In the genomic region with DNA sequence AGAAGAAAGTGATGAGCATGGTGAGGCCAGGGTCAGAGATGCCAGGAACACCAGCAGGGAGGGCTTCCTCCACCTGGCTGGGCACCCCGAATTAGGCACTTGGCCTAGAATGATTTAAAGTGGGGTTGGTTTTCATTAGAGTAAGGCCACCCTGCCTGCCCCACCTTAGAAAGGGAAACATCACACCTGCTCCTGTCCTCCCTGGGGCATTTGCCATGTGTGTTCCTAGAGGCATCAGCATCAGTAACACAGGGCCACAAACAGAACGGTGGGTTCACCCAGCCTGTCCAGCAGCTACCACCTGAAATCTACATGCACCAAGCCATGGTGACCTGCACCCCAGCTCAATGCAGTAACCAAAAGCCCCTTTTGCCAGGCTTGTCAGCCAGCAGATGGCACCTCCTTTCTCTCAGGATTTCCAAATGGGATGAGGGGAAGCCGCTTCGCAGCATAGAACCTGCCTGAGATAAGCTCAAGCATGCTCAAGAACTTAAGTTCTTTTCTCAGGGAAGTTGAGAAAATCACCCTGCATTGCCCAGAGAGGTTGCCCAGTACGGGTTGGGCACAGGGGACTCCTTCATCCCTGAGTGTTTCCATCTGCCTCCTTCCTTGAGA, we compare ENCODE assay signal across 23 cellular contexts.
A peak's percentile ranks its signal among the peaks of the same experiment; 100 is the strongest.
DNase-seq lines count a peak whose midpoint lies in the region; ATAC-seq and TF ChIP-seq lines count a peak whose summit lies in the region.
"Had no signal": no experiment of that assay in that cellular context is flagged by ENCODE, and none has a peak within 500 bp of the region (broad histone marks: within the 10 kb centered on the region; RNA-seq: fewer than 3 reads in every experiment).

No MANE protein-coding gene starts in this region.

- H2BK120ac ChIP-seq in neuronal stem cell (ENCODE audit: low read depth, low read length) = no peak overlapping the region

- intact Hi-C loops in OCI-LY7 (cut with micrococcal nuclease; ENCODE audit: unreplicated experiment) = no loop called here

- H3K14ac ChIP-seq in neuronal stem cell (ENCODE audit: low read length) = no peak overlapping the region

- ATAC-seq in HG03045 (IDR thresholded peaks at IDR 0.05; ENCODE audit: unreplicated experiment) (no peak), WTC11 (no peak)
- ATAC-seq: activated naive CD4-positive, alpha-beta T cell treated with anti-CD3 and anti-CD28 coated beads, Interleukin-2, amount 50 U/mL, for 72 hours; T-helper 17 cell had no signal

- H3K4me2 ChIP-seq in neuronal stem cell (ENCODE audit: insufficient read depth, low read length, poor library complexity, severe bottlenecking) (no peak overlapping the region), OCI-LY7 (ENCODE audit: low read length) (no peak overlapping the region)

- H3K79me1 ChIP-seq in neuronal stem cell (ENCODE audit: low read depth, low read length) = no peaks in the 10 kb centered on the region

- no peak overlapping the region for H3K27ac ChIP-seq in neuronal stem cell (replicated peaks; ENCODE audit: low read length)
- H3K27ac ChIP-seq in OCI-LY7 (ENCODE audit: low read depth, low read length, poor library complexity, severe bottlenecking) = no peak overlapping the region
- H3K27ac ChIP-seq: skin epidermis had no signal

- H2BK15ac ChIP-seq in neuronal stem cell (ENCODE audit: low read length) = no peak overlapping the region

- H3K4me1 Mint-ChIP-seq in WTC11 = peaks cover 40% of the 10 kb centered on the region

- TF ChIP-seq CTCF in OCI-LY7 (conservative IDR thresholded peaks at IDR 0.05; ENCODE audit: low read length) (no peak), WTC11 (IDR thresholded peaks at IDR 0.05) (no peak)

- H3K18ac ChIP-seq in neuronal stem cell (ENCODE audit: low read length) = no peak overlapping the region

- H3K4me3 ChIP-seq in neuronal stem cell (ENCODE audit: low read length in 2 of 2) (no peak overlapping the region), OCI-LY7 (ENCODE audit: low read depth, low read length, poor library complexity, severe bottlenecking) (no peak overlapping the region)
- H3K4me3 ChIP-seq: skin epidermis had no signal

- no peak overlapping the region for H3K9ac ChIP-seq in neuronal stem cell (ENCODE audit: low read depth, low read length, poor library complexity)

- H4K20me1 ChIP-seq in OCI-LY7 (ENCODE audit: insufficient read depth, low read length) = no peaks in the 10 kb centered on the region

- CTCF ChIA-PET in OCI-LY7 (lab: Charles Lee; ENCODE audit: unreplicated experiment) (no interaction called here), WTC11 (lab: Charles Lee) (interaction anchor here (0.5 to 2.0 kb wide), 7 partner anchors 10 to 394 kb away, joined by 3 to 6 read pairs (median 3); no protein-coding TSS in a partner anchor)

- H2BK5ac ChIP-seq in neuronal stem cell (ENCODE audit: low read length) = no peak overlapping the region

- H3K4ac ChIP-seq in neuronal stem cell (ENCODE audit: low read length) = no peak overlapping the region

- H3K36me3 Mint-ChIP-seq in WTC11 = no peaks in the 10 kb centered on the region
- H3K36me3 Mint-ChIP-seq: activated naive CD4-positive, alpha-beta T cell treated with anti-CD3 and anti-CD28 coated beads, Interleukin-2, amount 50 U/mL, for 72 hours; mesothelial cell of epicardium had no signal

- H2AK5ac ChIP-seq in neuronal stem cell (ENCODE audit: low read depth, low read length) = no peak overlapping the region

- no peak overlapping the region for H4K91ac ChIP-seq in neuronal stem cell (ENCODE audit: low read depth, low read length, poor library complexity)

- in situ Hi-C loops in G401 (cut with HindIII; ENCODE audit: low sequenced_read_pairs) = no loop called here

- no peak overlapping the region for H4K8ac ChIP-seq in neuronal stem cell (ENCODE audit: low read depth, low read length)

- no peaks in the 10 kb centered on the region for H3K9me2 ChIP-seq in OCI-LY7 (ENCODE audit: insufficient read depth, low read length)

- no peak overlapping the region for H2BK12ac ChIP-seq in neuronal stem cell (ENCODE audit: low read length)

- no TSS peak for BruUV-seq in OCI-LY7 (replicated peaks; lab: Mats Ljungman, UMichigan)

- H3K27me3 ChIP-seq in neuronal stem cell (ENCODE audit: control insufficient read depth in 3 of 3, insufficient read depth in 3 of 3, low read depth in 1 of 3, low read length in 3 of 3) = peaks cover 0 to 18% (median 0%) of the 10 kb centered on the region in 3 experiments

- DNase-seq in 8988T (peak; percentile 32), G401 (ENCODE audit: low spot score) (peak; percentile 64), cerebellum (ENCODE audit: low spot score) (peak; percentile 51), medulla oblongata (ENCODE audit: extremely low spot score) (peak; percentile 18), neuronal stem cell (ENCODE audit: low spot score) (no peak), OCI-LY7 (ENCODE audit: low spot score) (no peak), WTC11 (ENCODE audit: low spot score) (no peak)
- DNase-seq: activated CD4-positive, alpha-beta T cell treated with anti-CD3 and anti-CD28 coated beads, Interleukin-2, amount 10 ng/mL, durations not matched to agents 24 days and 14 days; CD4-positive, CD25-positive, alpha-beta regulatory T cell; GF-D8; HCEC 1CT; Karpas-422; left colon; NCI-H187; NCI-H82; nephron progenitor cell; stimulated activated CD4-positive, alpha-beta T cell treated with anti-CD3 and anti-CD28 coated beads, Interleukin-1b, Interleukin-23, amount 100 ng/mL, for 48 hours; T-helper 17 cell had no signal

- H3K27me3 Mint-ChIP-seq in WTC11 (ENCODE audit: low read depth) = no peaks in the 10 kb centered on the region

- no peaks in the 10 kb centered on the region for H3K79me2 ChIP-seq in OCI-LY7 (ENCODE audit: insufficient read depth, low read depth, low read length)

- H3K4me1 ChIP-seq in neuronal stem cell (ENCODE audit: control insufficient read depth in 2 of 2, insufficient read depth in 1 of 2, low read depth in 1 of 2, low read length in 2 of 2) (peaks cover 13 to 16% of the 10 kb centered on the region in 2 donors), OCI-LY7 (ENCODE audit: insufficient read depth, low read length, poor library complexity, severe bottlenecking) (no peaks in the 10 kb centered on the region)

- H2AFZ ChIP-seq in neuronal stem cell (ENCODE audit: low read length) = no peak overlapping the region
- no peak overlapping the region for H2AFZ ChIP-seq in OCI-LY7 (ENCODE audit: low read length)

- POLR2A ChIA-PET in OCI-LY7 (lab: Charles Lee) (interaction anchor here (1.2 kb wide), 1 partner anchor 8 kb away, joined by 5 read pairs; no protein-coding TSS in a partner anchor), WTC11 (lab: Charles Lee) (no interaction called here)

- H3K27ac Mint-ChIP-seq in WTC11 = no peak overlapping the region
- H3K27ac Mint-ChIP-seq: activated CD4-positive, alpha-beta T cell treated with anti-CD3 and anti-CD28 coated beads, Interleukin-2, amount 10 ng/mL, durations not matched to agents 24 days and 14 days; activated naive CD4-positive, alpha-beta T cell treated with anti-CD3 and anti-CD28 coated beads, Interleukin-2, amount 50 U/mL, for 72 hours; activated T-helper 1 cell treated with anti-CD3 and anti-CD28 coated beads, Interleukin-12 subunit alpha, Interleukin-12 subunit beta, Interleukin-2, Interleukin-4 antibody, amounts not matched to agents 30 ng/mL and 10 ng/mL and 1 ng/mL, durations not matched to agents 14 hours and 24 hours and 36 hours; CD4-positive, CD25-positive, alpha-beta regulatory T cell; mesothelial cell of epicardium; nephron progenitor cell; T-helper 17 cell had no signal

- H3K9me3 Mint-ChIP-seq in WTC11 = no peaks in the 10 kb centered on the region
- H3K9me3 Mint-ChIP-seq: activated CD4-positive, alpha-beta T cell treated with anti-CD3 and anti-CD28 coated beads, Interleukin-2, amount 10 ng/mL, durations not matched to agents 24 days and 14 days; activated naive CD4-positive, alpha-beta T cell treated with anti-CD3 and anti-CD28 coated beads, Interleukin-2, amount 50 U/mL, for 72 hours; activated T-helper 1 cell treated with anti-CD3 and anti-CD28 coated beads, Interleukin-12 subunit alpha, Interleukin-12 subunit beta, Interleukin-2, Interleukin-4 antibody, amounts not matched to agents 30 ng/mL and 10 ng/mL and 1 ng/mL, durations not matched to agents 14 hours and 24 hours and 36 hours; mesothelial cell of epicardium; nephron progenitor cell had no signal

- no peak overlapping the region for H3K4me3 Mint-ChIP-seq in WTC11
- H3K4me3 Mint-ChIP-seq: activated CD4-positive, alpha-beta T cell treated with anti-CD3 and anti-CD28 coated beads, Interleukin-2, amount 10 ng/mL, durations not matched to agents 24 days and 14 days; activated T-helper 1 cell treated with anti-CD3 and anti-CD28 coated beads, Interleukin-12 subunit alpha, Interleukin-12 subunit beta, Interleukin-2, Interleukin-4 antibody, amounts not matched to agents 30 ng/mL and 10 ng/mL and 1 ng/mL, durations not matched to agents 14 hours and 24 hours and 36 hours; CD4-positive, CD25-positive, alpha-beta regulatory T cell; mesothelial cell of epicardium; nephron progenitor cell; T-helper 17 cell had no signal

- WGBS in neuronal stem cell (ENCODE audit: extremely low coverage in 2 of 2, insufficient read length in 2 of 2, insufficient replicate concordance in 1 of 2), 2 donors = no CpG with 5 or more reads among the region's 5 CpGs

- H3K23ac ChIP-seq in neuronal stem cell (ENCODE audit: low read depth, low read length, poor library complexity) = no peak overlapping the region

- H3K36me3 ChIP-seq in neuronal stem cell (replicated peaks in 1 of 2; ENCODE audit: control insufficient read depth in 2 of 2, insufficient read depth in 2 of 2, low read length in 2 of 2) (no peaks in the 10 kb centered on the region), OCI-LY7 (ENCODE audit: insufficient read depth, low read length) (no peaks in the 10 kb centered on the region)

- H3K9me3 ChIP-seq in neuronal stem cell (replicated peaks in 1 of 2; ENCODE audit: control insufficient read depth in 2 of 2, insufficient read depth in 1 of 2, low read depth in 1 of 2, low read length in 2 of 2) (no peaks in the 10 kb centered on the region), OCI-LY7 (ENCODE audit: low read length) (no peaks in the 10 kb centered on the region)

Comparison
In these comparisons a context has a peak if more than half of its experiments do, and no peak if none do; other contexts are left out.
1. DNase-seq: peak in 8988T (single experiment), G401 (single experiment), cerebellum (single experiment) and medulla oblongata (single experiment); none in neuronal stem cell (single experiment), OCI-LY7 (single experiment) and WTC11 (single experiment).